ENCODE assay signal across 1 cellular context in genomic region chr2:168849610-168850009, GRCh38.
A peak's percentile ranks its signal among the peaks of the same experiment; 100 is the strongest.
TF ChIP-seq lines count a peak whose summit lies in the region.

No MANE protein-coding gene starts in this region.

TF ChIP-seq in HepG2, 621 proteins besides CTCF, POLR2A, EP300 and RAD21 (continued from another document):
- no peak for TF ChIP-seq ZBTB40 (IDR thresholded peaks at IDR 0.05)
- TF ChIP-seq ZBTB40 (CRISPR knock-in tag; IDR thresholded peaks at IDR 0.05) = 0 out of 2 replicates have a peak, but pooled peaks have one; percentile 26
- no peak for TF ChIP-seq THRA (CRISPR knock-in tag; IDR thresholded peaks at IDR 0.05; ENCODE audit: borderline replicate concordance)
- TF ChIP-seq ZNF83 (CRISPR knock-in tag; IDR thresholded peaks at IDR 0.05; ENCODE audit: borderline replicate concordance) = no peak
- TF ChIP-seq ZBTB7A (CRISPR knock-in tag; IDR thresholded peaks at IDR 0.05) = no peak
